ENCODE assay signal across 7 cellular contexts in the genomic region with DNA sequence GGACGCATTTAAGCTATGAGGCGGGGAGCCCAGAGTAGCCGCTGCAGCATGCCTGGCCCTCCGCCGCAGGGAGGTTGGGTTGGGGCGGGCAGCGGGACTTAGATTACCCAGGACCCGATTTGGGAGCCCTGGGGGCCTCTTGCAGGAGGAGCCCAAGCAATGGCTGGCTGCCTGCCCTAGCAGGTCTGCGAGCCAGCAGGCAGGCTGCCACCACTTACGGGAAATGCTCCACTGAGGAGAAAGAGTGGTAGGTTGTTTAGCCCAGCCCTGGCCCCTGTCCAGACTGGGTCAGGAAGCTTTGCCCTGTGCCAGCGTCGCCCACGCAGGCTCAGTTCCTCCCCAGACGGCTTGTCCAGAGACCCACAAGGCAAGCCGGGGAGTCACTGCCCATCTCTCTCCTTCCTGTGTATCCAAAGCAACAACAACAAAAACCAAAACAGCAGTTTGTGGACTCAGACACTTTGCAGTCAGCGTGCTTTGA. TPM values are rescaled to one million over a fixed set of nuclear protein-coding genes. Genes with fewer than 3 reads are reported as not detected.
DNase-seq lines count a peak whose midpoint lies in the region; ATAC-seq and TF ChIP-seq lines count a peak whose summit lies in the region.

No MANE protein-coding gene starts in this region.

- H3K27ac Mint-ChIP-seq in chondrocyte (ENCODE audit: unreplicated experiment): peak overlapping the region; percentile 88
- H3K27ac Mint-ChIP-seq in activated T-cell treated with anti-CD3 and anti-CD28 coated beads, Interleukin-2, amount 50 U/mL, for 72 hours: no peak overlapping the region

- no peaks in the 10 kb centered on the region for H4K20me1 ChIP-seq in OCI-LY7 (ENCODE audit: insufficient read depth, low read length)

- peaks cover 5% of the 10 kb centered on the region for H3K27me3 Mint-ChIP-seq in chondrocyte (ENCODE audit: low read depth)
- H3K27me3 Mint-ChIP-seq in activated T-cell treated with anti-CD3 and anti-CD28 coated beads, Interleukin-2, amount 50 U/mL, for 72 hours (ENCODE audit: low read depth): peaks cover 16% of the 10 kb centered on the region

- peak; percentile 70 for DNase-seq in NCI-H1105 (lab: John Stamatoyannopoulos, UW)
- DNase-seq in chondrocyte (ENCODE audit: low spot score): no peak
- peak; percentile 92 to 93 for DNase-seq in suprapubic skin (ENCODE audit: low spot score in 2 of 2)
- no peak for DNase-seq in activated T-cell treated with anti-CD3 and anti-CD28 coated beads, Interleukin-2, amount 50 U/mL, for 72 hours
- DNase-seq in OCI-LY7 (ENCODE audit: low spot score): no peak

- H3K9me3 ChIP-seq in liver (ENCODE audit: control insufficient read depth in 4 of 4, low read length in 3 of 4) (no peaks in the 10 kb centered on the region), suprapubic skin (no peaks in the 10 kb centered on the region), OCI-LY7 (ENCODE audit: low read length) (no peaks in the 10 kb centered on the region)

- no peak for TF ChIP-seq CTCF in chondrocyte (IDR thresholded peaks at IDR 0.05)
- no peak for TF ChIP-seq CTCF in liver (IDR thresholded peaks at IDR 0.05; ENCODE audit: low read depth, low read length, missing input control)
- TF ChIP-seq CTCF in suprapubic skin (IDR thresholded peaks at IDR 0.05): no peak
- TF ChIP-seq CTCF in OCI-LY7 (conservative IDR thresholded peaks at IDR 0.05; ENCODE audit: low read length): no peak

- no TSS peak for BruUV-seq in OCI-LY7 (replicated peaks; lab: Mats Ljungman, UMichigan)

- no peak for TF ChIP-seq EP300 in suprapubic skin (IDR thresholded peaks at IDR 0.05)

- CTCF ChIA-PET in OCI-LY7 (lab: Charles Lee; ENCODE audit: unreplicated experiment): interaction anchor here (0.5 kb wide), 1 partner anchor 223 kb away, joined by 3 read pairs; no protein-coding TSS in a partner anchor

- H3K4me1 ChIP-seq in liver (ENCODE audit: control insufficient read depth in 4 of 4, insufficient read depth in 4 of 4, low read length in 3 of 4) (peaks cover 12 to 30% (median 22%) of the 10 kb centered on the region in 4 donors), suprapubic skin (peaks cover 39% of the 10 kb centered on the region), OCI-LY7 (ENCODE audit: insufficient read depth, low read length, poor library complexity, severe bottlenecking) (peaks cover 21% of the 10 kb centered on the region)

- no peak overlapping the region for H3K4me3 Mint-ChIP-seq in chondrocyte (ENCODE audit: unreplicated experiment)
- H3K4me3 Mint-ChIP-seq in activated T-cell treated with anti-CD3 and anti-CD28 coated beads, Interleukin-2, amount 50 U/mL, for 72 hours: no peak overlapping the region

- H3K9ac ChIP-seq in liver (ENCODE audit: low read depth in 1 of 2, low read length in 2 of 2): no peak overlapping the region

- H3K9me3 Mint-ChIP-seq in chondrocyte (ENCODE audit: low read depth): no peaks in the 10 kb centered on the region
- H3K9me3 Mint-ChIP-seq in activated T-cell treated with anti-CD3 and anti-CD28 coated beads, Interleukin-2, amount 50 U/mL, for 72 hours: no peaks in the 10 kb centered on the region

- TF ChIP-seq RAD21 in liver (IDR thresholded peaks at IDR 0.05): peak; percentile 20 to 50

- ATAC-seq in activated T-cell treated with anti-CD3 and anti-CD28 coated beads, Interleukin-2, amount 50 U/mL, for 72 hours (replicated peaks in 1 of 2): no peak
- ATAC-seq in GM18867 (IDR thresholded peaks at IDR 0.05; ENCODE audit: unreplicated experiment): no peak

- peak overlapping the region; percentile 84 to 98 for H3K27ac ChIP-seq in liver (ENCODE audit: low read depth in 1 of 2, low read length in 2 of 2)
- H3K27ac ChIP-seq in suprapubic skin: peak overlapping the region; percentile 92
- H3K27ac ChIP-seq in OCI-LY7 (ENCODE audit: low read depth, low read length, poor library complexity, severe bottlenecking): no peak overlapping the region

- no peaks in the 10 kb centered on the region for H3K79me2 ChIP-seq in OCI-LY7 (ENCODE audit: insufficient read depth, low read depth, low read length)

- no peak overlapping the region for H2AFZ ChIP-seq in OCI-LY7 (ENCODE audit: low read length)

- TF ChIP-seq POLR2A in suprapubic skin (IDR thresholded peaks at IDR 0.05): no peak

- 4% methylated on average over 16 of the region's 16 CpGs for WGBS in liver
- 2% methylated on average over 4 of the region's 16 CpGs for WGBS in suprapubic skin

- H3K4me1 Mint-ChIP-seq in chondrocyte (ENCODE audit: low read depth): peaks cover 25% of the 10 kb centered on the region
- H3K4me1 Mint-ChIP-seq in activated T-cell treated with anti-CD3 and anti-CD28 coated beads, Interleukin-2, amount 50 U/mL, for 72 hours (ENCODE audit: low read depth): no peaks in the 10 kb centered on the region

- no peaks in the 10 kb centered on the region for H3K9me2 ChIP-seq in OCI-LY7 (ENCODE audit: insufficient read depth, low read length)

- H3K27me3 ChIP-seq in liver (ENCODE audit: control insufficient read depth in 4 of 4, insufficient read depth in 4 of 4, low read length in 3 of 4) (no peaks in the 10 kb centered on the region), suprapubic skin (no peaks in the 10 kb centered on the region)

- no peaks in the 10 kb centered on the region for H3K36me3 ChIP-seq in liver (ENCODE audit: control insufficient read depth in 4 of 4, insufficient read depth in 3 of 4, low read depth in 1 of 4, low read length in 3 of 4)
- H3K36me3 ChIP-seq in suprapubic skin: no peaks in the 10 kb centered on the region
- no peaks in the 10 kb centered on the region for H3K36me3 ChIP-seq in OCI-LY7 (ENCODE audit: insufficient read depth, low read length)

- no peak overlapping the region for H3K4me3 ChIP-seq in liver (ENCODE audit: low read depth in 1 of 3, low read length in 3 of 3)
- H3K4me3 ChIP-seq in suprapubic skin: peak overlapping the region; percentile 24
- H3K4me3 ChIP-seq in OCI-LY7 (ENCODE audit: low read depth, low read length, poor library complexity, severe bottlenecking): no peak overlapping the region

- no peaks in the 10 kb centered on the region for H3K36me3 Mint-ChIP-seq in chondrocyte (ENCODE audit: low read depth)
- no peaks in the 10 kb centered on the region for H3K36me3 Mint-ChIP-seq in activated T-cell treated with anti-CD3 and anti-CD28 coated beads, Interleukin-2, amount 50 U/mL, for 72 hours (ENCODE audit: insufficient read depth in 2 of 2)

- H3K4me2 ChIP-seq in OCI-LY7 (ENCODE audit: low read length): no peak overlapping the region

- POLR2A ChIA-PET in OCI-LY7 (lab: Charles Lee): no interaction called here

- intact Hi-C loops in OCI-LY7 (cut with micrococcal nuclease; ENCODE audit: unreplicated experiment): no loop called here

TF ChIP-seq in liver, 16 proteins besides CTCF, POLR2A, EP300 and RAD21 (continues in another document):
- TF ChIP-seq FOXA2 (IDR thresholded peaks at IDR 0.05) (no peak), TAF1 (conservative IDR thresholded peaks at IDR 0.05) (no peak), EGR1 (IDR thresholded peaks at IDR 0.05; ENCODE audit: low read depth in 2 of 2) (peak; percentile 99), SP1 (IDR thresholded peaks at IDR 0.05) (peak; percentile 71), RXRA (IDR thresholded peaks at IDR 0.05) (peak; percentile 64 to 75), HNF4G (IDR thresholded peaks at IDR 0.05) (no peak), YY1 (IDR thresholded peaks at IDR 0.05) (peak; percentile 49), GABPA (IDR thresholded peaks at IDR 0.05 in 1 of 2, conservative IDR thresholded peaks at IDR 0.05 in 1 of 2) (peak in 1 of 2 donors; percentile 21)
- TF ChIP-seq, protein P1, sequence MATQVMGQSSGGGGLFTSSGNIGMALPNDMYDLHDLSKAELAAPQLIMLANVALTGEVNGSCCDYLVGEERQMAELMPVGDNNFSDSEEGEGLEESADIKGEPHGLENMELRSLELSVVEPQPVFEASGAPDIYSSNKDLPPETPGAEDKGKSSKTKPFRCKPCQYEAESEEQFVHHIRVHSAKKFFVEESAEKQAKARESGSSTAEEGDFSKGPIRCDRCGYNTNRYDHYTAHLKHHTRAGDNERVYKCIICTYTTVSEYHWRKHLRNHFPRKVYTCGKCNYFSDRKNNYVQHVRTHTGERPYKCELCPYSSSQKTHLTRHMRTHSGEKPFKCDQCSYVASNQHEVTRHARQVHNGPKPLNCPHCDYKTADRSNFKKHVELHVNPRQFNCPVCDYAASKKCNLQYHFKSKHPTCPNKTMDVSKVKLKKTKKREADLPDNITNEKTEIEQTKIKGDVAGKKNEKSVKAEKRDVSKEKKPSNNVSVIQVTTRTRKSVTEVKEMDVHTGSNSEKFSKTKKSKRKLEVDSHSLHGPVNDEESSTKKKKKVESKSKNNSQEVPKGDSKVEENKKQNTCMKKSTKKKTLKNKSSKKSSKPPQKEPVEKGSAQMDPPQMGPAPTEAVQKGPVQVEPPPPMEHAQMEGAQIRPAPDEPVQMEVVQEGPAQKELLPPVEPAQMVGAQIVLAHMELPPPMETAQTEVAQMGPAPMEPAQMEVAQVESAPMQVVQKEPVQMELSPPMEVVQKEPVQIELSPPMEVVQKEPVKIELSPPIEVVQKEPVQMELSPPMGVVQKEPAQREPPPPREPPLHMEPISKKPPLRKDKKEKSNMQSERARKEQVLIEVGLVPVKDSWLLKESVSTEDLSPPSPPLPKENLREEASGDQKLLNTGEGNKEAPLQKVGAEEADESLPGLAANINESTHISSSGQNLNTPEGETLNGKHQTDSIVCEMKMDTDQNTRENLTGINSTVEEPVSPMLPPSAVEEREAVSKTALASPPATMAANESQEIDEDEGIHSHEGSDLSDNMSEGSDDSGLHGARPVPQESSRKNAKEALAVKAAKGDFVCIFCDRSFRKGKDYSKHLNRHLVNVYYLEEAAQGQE (IDR thresholded peaks at IDR 0.05): no peak
- TF ChIP-seq, protein P2, sequence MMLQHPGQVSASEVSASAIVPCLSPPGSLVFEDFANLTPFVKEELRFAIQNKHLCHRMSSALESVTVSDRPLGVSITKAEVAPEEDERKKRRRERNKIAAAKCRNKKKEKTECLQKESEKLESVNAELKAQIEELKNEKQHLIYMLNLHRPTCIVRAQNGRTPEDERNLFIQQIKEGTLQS (IDR thresholded peaks at IDR 0.05): no peak

RNA-seq across cellular contexts. Expression of a gene that starts 10.3 kb away (rescaled TPM):
- 0.07 TPM in 1 of 3 replicates, not detected in the others for total RNA-seq in chondrocyte
- under 1 TPM in 1 of 2 donors, not detected in 1; 0.09 TPM for total RNA-seq in liver
- under 1 TPM; 0.09 to 0.32 TPM for polyA plus RNA-seq in liver
- under 1 TPM in 1 of 4 donors, not detected in 3; 0.64 TPM for total RNA-seq in suprapubic skin
- under 1 TPM in 1 of 2 donors, not detected in 1; 0.60 TPM for total RNA-seq in activated T-cell treated with anti-CD3 and anti-CD28 coated beads, Interleukin-2, amount 50 U/mL, for 72 hours
- total RNA-seq in OCI-LY7 (2014; rRNA removed; shearing (Covaris generic)): 0.23 and 0.57 TPM in 2 replicates
- total RNA-seq in OCI-LY7 (2022): not detected in 2 replicates

RNA-seq across cellular contexts. Expression of a gene that starts 48.1 kb away (rescaled TPM):
- total RNA-seq in chondrocyte (not detected in 3 replicates), liver (1 to 10 TPM; 2.8 to 4.2 TPM), suprapubic skin (10 to 100 TPM in 2 of 4 donors, 1 to 10 TPM in 2; 9.7 to 35.2 (median 18.5) TPM), OCI-LY7 (2022) (101 and 124 TPM in 2 replicates)
- polyA plus RNA-seq in liver: 1 to 10 TPM; 1.6 to 1.7 TPM
- total RNA-seq in activated T-cell treated with anti-CD3 and anti-CD28 coated beads, Interleukin-2, amount 50 U/mL, for 72 hours: 1 to 10 TPM; 3.1 to 7.2 TPM
- total RNA-seq in OCI-LY7 (2014; rRNA removed; shearing (Covaris generic)): 56.1 and 68.7 TPM in 2 replicates

Comparison
In these comparisons a context has a peak if more than half of its experiments do, and no peak if none do; other contexts are left out.
1. DNase-seq: peak in NCI-H1105 (single experiment) and suprapubic skin (2 of 2); none in chondrocyte (single experiment), activated T-cell treated with anti-CD3 and anti-CD28 coated beads, Interleukin-2, amount 50 U/mL, for 72 hours (0 of 2) and OCI-LY7 (single experiment).